ENCODE assay signal across 29 cellular contexts in genomic region chr17:16073845-16074244, GRCh38.
"Had no signal": no experiment of that assay in that cellular context is flagged by ENCODE, and none has a peak within 500 bp of the region (broad histone marks: within the 10 kb centered on the region; RNA-seq: fewer than 3 reads in every experiment).

No MANE protein-coding gene starts in this region.

- H3K27me3 ChIP-seq: adrenal gland, body of pancreas, dorsolateral prefrontal cortex, gastrocnemius medialis, sigmoid colon, stomach, thyroid gland, upper lobe of right lung had no signal

- H2AFZ ChIP-seq: parathyroid adenoma had no signal

- H3K9me3 ChIP-seq: adrenal gland, body of pancreas, gastrocnemius medialis, psoas muscle, sigmoid colon, stomach, thyroid gland, upper lobe of right lung had no signal

- H3K4me1 ChIP-seq: adrenal gland, body of pancreas, gastrocnemius medialis, parathyroid adenoma, psoas muscle, sigmoid colon, stomach, thyroid gland, upper lobe of right lung had no signal

- H3K9ac ChIP-seq: parathyroid adenoma had no signal

- H3K4me3 Mint-ChIP-seq: activated CD4-positive, alpha-beta memory T cell treated with anti-CD3 and anti-CD28 coated beads for 36 hours; activated CD4-positive, alpha-beta T cell treated with anti-CD3 and anti-CD28 coated beads, Interleukin-2, amount 10 ng/mL, durations not matched to agents 24 days and 14 days; activated T-cell treated with anti-CD3 and anti-CD28 coated beads, Interleukin-2, amount 50 U/mL, for 72 hours; nephron; stimulated activated memory B cell treated with anti-CD40 and anti-IgM and Interleukin-4, amounts not matched to agents 10 μg/mL and 1 μg/mL and 100 μg/mL, for 72 hours had no signal

- H3K9me3 Mint-ChIP-seq: activated CD4-positive, alpha-beta memory T cell treated with anti-CD3 and anti-CD28 coated beads for 36 hours; activated CD4-positive, alpha-beta T cell treated with anti-CD3 and anti-CD28 coated beads, Interleukin-2, amount 10 ng/mL, durations not matched to agents 24 days and 14 days; activated T-cell treated with anti-CD3 and anti-CD28 coated beads, Interleukin-2, amount 50 U/mL, for 72 hours; nephron; stimulated activated memory B cell treated with anti-CD40 and anti-IgM and Interleukin-4, amounts not matched to agents 10 μg/mL and 1 μg/mL and 100 μg/mL, for 72 hours had no signal

- H3K4me3 ChIP-seq: adrenal gland, body of pancreas, coronary artery, dorsolateral prefrontal cortex, gastrocnemius medialis, psoas muscle, sigmoid colon, stomach, thyroid gland, upper lobe of right lung had no signal

- H3K4me1 Mint-ChIP-seq: nephron; stimulated activated memory B cell treated with anti-CD40 and anti-IgM and Interleukin-4, amounts not matched to agents 10 μg/mL and 1 μg/mL and 100 μg/mL, for 72 hours had no signal

- DNase-seq: activated CD4-positive, alpha-beta memory T cell treated with anti-CD3 and anti-CD28 coated beads for 36 hours; activated CD4-positive, alpha-beta T cell treated with anti-CD3 and anti-CD28 coated beads, Interleukin-2, amount 10 ng/mL, durations not matched to agents 24 days and 14 days; activated CD4-positive, CD25-positive, alpha-beta regulatory T cell treated with anti-CD3 and anti-CD28 coated beads, Interleukin-2, amount 50 U/mL, for 72 hours; activated effector memory CD4-positive, alpha-beta T cell treated with anti-CD3 and anti-CD28 coated beads, Interleukin-2, amount 50 U/mL, for 16 hours; activated naive CD4-positive, alpha-beta T cell treated with anti-CD3 and anti-CD28 coated beads, Interleukin-2, amount 50 U/mL, for 16 hours; activated T-cell treated with anti-CD3 and anti-CD28 coated beads, Interleukin-2, amount 50 U/mL, for 72 hours; adrenal gland; aorta; body of pancreas; dorsolateral prefrontal cortex; effector memory CD4-positive, alpha-beta T cell; erythroblast; gastrocnemius medialis; glutamatergic neuron; islet precursor cell; left ventricle myocardium superior; psoas muscle; sigmoid colon; small intestine; stimulated activated CD4-positive, alpha-beta T cell treated with anti-CD3 and anti-CD28 coated beads, Interleukin-4, amount 100 ng/mL, for 24 hours; stomach; T-helper 1 cell; thyroid gland; upper lobe of right lung; WERI-Rb-1 had no signal

- H3K27ac ChIP-seq: adrenal gland, body of pancreas, coronary artery, dorsolateral prefrontal cortex, gastrocnemius medialis, parathyroid adenoma, psoas muscle, sigmoid colon, stomach, thyroid gland, upper lobe of right lung, WERI-Rb-1 had no signal

- ATAC-seq: activated T-cell treated with anti-CD3 and anti-CD28 coated beads, Interleukin-2, amount 50 U/mL, for 72 hours; body of pancreas; gastrocnemius medialis; left ventricle myocardium superior; psoas muscle; stimulated activated memory B cell treated with anti-CD40 and anti-IgM and Interleukin-4, amounts not matched to agents 10 μg/mL and 1 μg/mL and 100 μg/mL, for 72 hours; upper lobe of right lung had no signal

- H3K27ac Mint-ChIP-seq: activated CD4-positive, alpha-beta memory T cell treated with anti-CD3 and anti-CD28 coated beads for 36 hours; activated CD4-positive, alpha-beta T cell treated with anti-CD3 and anti-CD28 coated beads, Interleukin-2, amount 10 ng/mL, durations not matched to agents 24 days and 14 days; activated T-cell treated with anti-CD3 and anti-CD28 coated beads, Interleukin-2, amount 50 U/mL, for 72 hours; nephron; stimulated activated memory B cell treated with anti-CD40 and anti-IgM and Interleukin-4, amounts not matched to agents 10 μg/mL and 1 μg/mL and 100 μg/mL, for 72 hours had no signal

- FAIRE-seq: small intestine had no signal

- H3K27me3 Mint-ChIP-seq: activated CD4-positive, alpha-beta memory T cell treated with anti-CD3 and anti-CD28 coated beads for 36 hours; activated CD4-positive, alpha-beta T cell treated with anti-CD3 and anti-CD28 coated beads, Interleukin-2, amount 10 ng/mL, durations not matched to agents 24 days and 14 days; stimulated activated memory B cell treated with anti-CD40 and anti-IgM and Interleukin-4, amounts not matched to agents 10 μg/mL and 1 μg/mL and 100 μg/mL, for 72 hours had no signal
